13 cellular contexts compared by ENCODE assay signal in genomic region chr16:6492742-6493141, GRCh38.
A peak's percentile ranks its signal among the peaks of the same experiment; 100 is the strongest.
DNase-seq lines count a peak whose midpoint lies in the region; ATAC-seq and TF ChIP-seq lines count a peak whose summit lies in the region.
"Had no signal": no experiment of that assay in that cellular context is flagged by ENCODE, and none has a peak within 500 bp of the region (broad histone marks: within the 10 kb centered on the region; RNA-seq: fewer than 3 reads in every experiment).

No MANE protein-coding gene starts in this region.

- H3K9me3 ChIP-seq in mucosa of descending colon, result no peaks in the 10 kb centered on the region
- H3K9me3 ChIP-seq: A549; BLaER1 treated with 17β-estradiol and CSF1 and Interleukin-3, amounts not matched to agents 10 nM and 100 nM; Caco-2 had no signal

- DNase-seq in NCI-H2227 treated with DMSO at 0.1 percent for 48 hours (lab: John Stamatoyannopoulos, UW) (peak; percentile 42), NCI-H2227 (lab: John Stamatoyannopoulos, UW; ENCODE audit: unreplicated experiment) (no peak), mucosa of descending colon (no peak), NCI-H2081 treated with DMSO at 0.1 percent for 48 hours (lab: John Stamatoyannopoulos, UW) (no peak), NCI-H446 treated with DMSO at 0.1 percent for 48 hours (lab: John Stamatoyannopoulos, UW) (no peak)
- DNase-seq: AML-193; Caco-2; Calu3; CD4-positive, alpha-beta T cell; CD8-positive, alpha-beta T cell; GF-D8 had no signal

- H3K4me1 ChIP-seq in mucosa of descending colon (ENCODE audit: low read depth), result no peaks in the 10 kb centered on the region
- H3K4me1 ChIP-seq: A549; BLaER1 treated with 17β-estradiol and CSF1 and Interleukin-3, amounts not matched to agents 10 nM and 100 nM; Caco-2 had no signal

- intact Hi-C loops in mucosa of descending colon (cut with DNase I, micrococcal nuclease), result no loop called here

- peak; percentile 76 for ATAC-seq in mucosa of descending colon
- ATAC-seq: A549; CD8-positive, alpha-beta T cell had no signal

- no peak for TF ChIP-seq CTCF in mucosa of descending colon (IDR thresholded peaks at IDR 0.05)

- no peaks in the 10 kb centered on the region for H3K36me3 ChIP-seq in mucosa of descending colon (ENCODE audit: low read depth)
- H3K36me3 ChIP-seq: BLaER1 treated with 17β-estradiol and CSF1 and Interleukin-3, amounts not matched to agents 10 nM and 100 nM had no signal

- H3K4me3 ChIP-seq in mucosa of descending colon, result no peak overlapping the region
- H3K4me3 ChIP-seq: A549; BLaER1 treated with 17β-estradiol and CSF1 and Interleukin-3, amounts not matched to agents 10 nM and 100 nM had no signal
